ENCODE assay signal across 32 cellular contexts in genomic region chr3:70127192-70127591, GRCh38.
DNase-seq lines count a peak whose midpoint lies in the region; ATAC-seq and TF ChIP-seq lines count a peak whose summit lies in the region.
"Had no signal": no experiment of that assay in that cellular context is flagged by ENCODE, and none has a peak within 500 bp of the region (broad histone marks: within the 10 kb centered on the region; RNA-seq: fewer than 3 reads in every experiment).

No MANE protein-coding gene starts in this region.

- no peaks in the 10 kb centered on the region for H3K27me3 ChIP-seq in SK-N-SH (ENCODE audit: insufficient read depth)
- H3K27me3 ChIP-seq: BLaER1; BLaER1 treated with 17β-estradiol and CSF1 and Interleukin-3, amounts not matched to agents 10 nM and 100 nM had no signal

- no peak overlapping the region for H3K4me2 ChIP-seq in SK-N-SH
- H3K4me2 ChIP-seq: A549; BLaER1; BLaER1 treated with 17β-estradiol and CSF1 and Interleukin-3, amounts not matched to agents 10 nM and 100 nM had no signal

- H3K9me2 ChIP-seq in SK-N-SH = 0 out of 2 replicates have a peak, but pooled peaks cover 3% of the 10 kb centered on the region

- no peaks in the 10 kb centered on the region for H3F3A ChIP-seq in SK-N-SH (replicated peaks; ENCODE audit: insufficient read depth)

- no peaks in the 10 kb centered on the region for H3K79me2 ChIP-seq in SK-N-SH (ENCODE audit: insufficient read depth)

- CTCF ChIA-PET in SK-N-SH (lab: Yijun Ruan, JAX) = interaction anchor here (1.6 to 1.9 kb wide), 2 partner anchors 37 to 231 kb away, joined by 5 read pairs; no protein-coding TSS in a partner anchor

- H3K4me1 ChIP-seq in SK-N-SH (ENCODE audit: control insufficient read depth in 1 of 2, insufficient read depth in 2 of 2, low read depth in 1 of 2, low read length in 1 of 2) = peaks cover 0 to 3% of the 10 kb centered on the region in 2 experiments; a peak in 2 of 4 replicates
- H3K4me1 ChIP-seq: A549; BE2C; BLaER1; BLaER1 treated with 17β-estradiol and CSF1 and Interleukin-3, amounts not matched to agents 10 nM and 100 nM; Caco-2 had no signal

- peak in 1 of 2 experiments; percentile 83; a peak in 2 of 4 replicates for TF ChIP-seq EP300 in SK-N-SH (IDR thresholded peaks at IDR 0.05; ENCODE audit: borderline replicate concordance in 1 of 2, low read depth in 1 of 2, low read length in 1 of 2)

- no peaks in the 10 kb centered on the region for H3K9me3 ChIP-seq in SK-N-SH
- H3K9me3 ChIP-seq: A549; BE2C; BLaER1; BLaER1 treated with 17β-estradiol and CSF1 and Interleukin-3, amounts not matched to agents 10 nM and 100 nM; Caco-2 had no signal

- DNase-seq in DMS 273 (lab: John Stamatoyannopoulos, UW; ENCODE audit: unreplicated experiment) (peak; percentile 55), DMS 273 treated with DMSO at 0.1 percent for 48 hours (lab: John Stamatoyannopoulos, UW) (peak; percentile 19), SK-N-SH (peak; percentile 50), NCI-H2196 (lab: John Stamatoyannopoulos, UW; ENCODE audit: unreplicated experiment) (no peak), T-helper 1 cell (no peak), NCI-H2081 (lab: John Stamatoyannopoulos, UW) (no peak)
- DNase-seq: 8988T; ACHN; AML-193; BE2C; C1 segment of cervical spinal cord; Caco-2; Calu3; CD4-positive, alpha-beta memory T cell; CD4-positive, alpha-beta T cell; CD4-positive, CD25-positive, alpha-beta regulatory T cell; CD8-positive, alpha-beta memory T cell; CD8-positive, alpha-beta T cell; COR-L47; DMS153; DMS53; DMS79; DMS79 treated with DMSO at 0.1 percent for 48 hours; DND-41; EL had no signal

- POLR2A ChIA-PET in SK-N-SH (lab: Yijun Ruan, JAX) = no interaction called here

- 31% methylated on average over 1 of the region's 1 CpG for WGBS in SK-N-SH (ENCODE audit: low lambda C conversion rate)

- peak overlapping the region in 1 of 2 experiments; percentile 39; a peak in 1 of 4 replicates for H3K27ac ChIP-seq in SK-N-SH (ENCODE audit: low read depth in 2 of 2, low read length in 1 of 2)
- H3K27ac ChIP-seq: 22Rv1; A549; BLaER1; BLaER1 treated with 17β-estradiol and CSF1 and Interleukin-3, amounts not matched to agents 10 nM and 100 nM; C4-2B had no signal

- H3K4me3 ChIP-seq in SK-N-SH (ENCODE audit: low read depth in 2 of 2, low read length in 1 of 2) = no peak overlapping the region
- H3K4me3 ChIP-seq: A549; BLaER1; BLaER1 treated with 17β-estradiol and CSF1 and Interleukin-3, amounts not matched to agents 10 nM and 100 nM had no signal

- no peaks in the 10 kb centered on the region for H4K20me1 ChIP-seq in SK-N-SH (ENCODE audit: insufficient read depth)
- H4K20me1 ChIP-seq: BLaER1; BLaER1 treated with 17β-estradiol and CSF1 and Interleukin-3, amounts not matched to agents 10 nM and 100 nM had no signal

- TF ChIP-seq RAD21 in SK-N-SH (IDR thresholded peaks at IDR 0.05; ENCODE audit: low read length) = no peak

- no peaks in the 10 kb centered on the region for H3K36me3 ChIP-seq in SK-N-SH (replicated peaks in 1 of 2; ENCODE audit: control insufficient read depth in 1 of 2, insufficient read depth in 2 of 2, low read length in 1 of 2)
- H3K36me3 ChIP-seq: BE2C; BLaER1; BLaER1 treated with 17β-estradiol and CSF1 and Interleukin-3, amounts not matched to agents 10 nM and 100 nM had no signal

- ATAC-seq in SK-N-SH treated with all-trans-retinoic acid at 6 μM for 48 hours (no peak), GM21381 (IDR thresholded peaks at IDR 0.05; ENCODE audit: unreplicated experiment) (no peak)
- ATAC-seq: A549; CD8-positive, alpha-beta T cell had no signal

- no peak for TF ChIP-seq CTCF in SK-N-SH (IDR thresholded peaks at IDR 0.05)

- no peak overlapping the region for H2AFZ ChIP-seq in SK-N-SH (ENCODE audit: low read depth)

- H3K9ac ChIP-seq in SK-N-SH = no peak overlapping the region
- H3K9ac ChIP-seq: BLaER1; BLaER1 treated with 17β-estradiol and CSF1 and Interleukin-3, amounts not matched to agents 10 nM and 100 nM had no signal

TF ChIP-seq in SK-N-SH, 30 proteins besides CTCF, POLR2A, EP300 and RAD21:
- TF ChIP-seq, protein P1, sequence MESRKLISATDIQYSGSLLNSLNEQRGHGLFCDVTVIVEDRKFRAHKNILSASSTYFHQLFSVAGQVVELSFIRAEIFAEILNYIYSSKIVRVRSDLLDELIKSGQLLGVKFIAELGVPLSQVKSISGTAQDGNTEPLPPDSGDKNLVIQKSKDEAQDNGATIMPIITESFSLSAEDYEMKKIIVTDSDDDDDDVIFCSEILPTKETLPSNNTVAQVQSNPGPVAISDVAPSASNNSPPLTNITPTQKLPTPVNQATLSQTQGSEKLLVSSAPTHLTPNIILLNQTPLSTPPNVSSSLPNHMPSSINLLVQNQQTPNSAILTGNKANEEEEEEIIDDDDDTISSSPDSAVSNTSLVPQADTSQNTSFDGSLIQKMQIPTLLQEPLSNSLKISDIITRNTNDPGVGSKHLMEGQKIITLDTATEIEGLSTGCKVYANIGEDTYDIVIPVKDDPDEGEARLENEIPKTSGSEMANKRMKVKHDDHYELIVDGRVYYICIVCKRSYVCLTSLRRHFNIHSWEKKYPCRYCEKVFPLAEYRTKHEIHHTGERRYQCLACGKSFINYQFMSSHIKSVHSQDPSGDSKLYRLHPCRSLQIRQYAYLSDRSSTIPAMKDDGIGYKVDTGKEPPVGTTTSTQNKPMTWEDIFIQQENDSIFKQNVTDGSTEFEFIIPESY (IDR thresholded peaks at IDR 0.05; ENCODE audit: borderline replicate concordance, low read depth) = no peak
- TF ChIP-seq GATA2 (CRISPR knock-in tag; IDR thresholded peaks at IDR 0.05) (peak; percentile 72), RXRA (IDR thresholded peaks at IDR 0.05; ENCODE audit: borderline replicate concordance, low read depth) (no peak), JUND (IDR thresholded peaks at IDR 0.05) (no peak), CHD2 (IDR thresholded peaks at IDR 0.05; ENCODE audit: low read length, partially characterized antibody) (peak; percentile 40), RCOR1 (IDR thresholded peaks at IDR 0.05; ENCODE audit: low read length) (peak; percentile 72), FOXJ3 (CRISPR knock-in tag; IDR thresholded peaks at IDR 0.05) (no peak)
- TF ChIP-seq, protein P2, sequence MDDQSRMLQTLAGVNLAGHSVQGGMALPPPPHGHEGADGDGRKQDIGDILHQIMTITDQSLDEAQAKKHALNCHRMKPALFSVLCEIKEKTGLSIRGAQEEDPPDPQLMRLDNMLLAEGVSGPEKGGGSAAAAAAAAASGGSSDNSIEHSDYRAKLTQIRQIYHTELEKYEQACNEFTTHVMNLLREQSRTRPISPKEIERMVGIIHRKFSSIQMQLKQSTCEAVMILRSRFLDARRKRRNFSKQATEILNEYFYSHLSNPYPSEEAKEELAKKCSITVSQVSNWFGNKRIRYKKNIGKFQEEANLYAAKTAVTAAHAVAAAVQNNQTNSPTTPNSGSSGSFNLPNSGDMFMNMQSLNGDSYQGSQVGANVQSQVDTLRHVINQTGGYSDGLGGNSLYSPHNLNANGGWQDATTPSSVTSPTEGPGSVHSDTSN (IDR thresholded peaks at IDR 0.05) = no peak

TF ChIP-seq in SK-N-SH treated with all-trans-retinoic acid at 6 μM for 48 hours, 23 proteins besides CTCF, POLR2A, EP300 and RAD21:
- TF ChIP-seq ZNF565 (CRISPR knock-in tag; conservative IDR thresholded peaks at IDR 0.05; ENCODE audit: low read depth) = no peak
- TF ChIP-seq TCF4 (CRISPR knock-in tag; IDR thresholded peaks at IDR 0.05; ENCODE audit: borderline replicate concordance) = peak; percentile 47; the same call in 1 of the 2 replicates
- TF ChIP-seq, protein P3, sequence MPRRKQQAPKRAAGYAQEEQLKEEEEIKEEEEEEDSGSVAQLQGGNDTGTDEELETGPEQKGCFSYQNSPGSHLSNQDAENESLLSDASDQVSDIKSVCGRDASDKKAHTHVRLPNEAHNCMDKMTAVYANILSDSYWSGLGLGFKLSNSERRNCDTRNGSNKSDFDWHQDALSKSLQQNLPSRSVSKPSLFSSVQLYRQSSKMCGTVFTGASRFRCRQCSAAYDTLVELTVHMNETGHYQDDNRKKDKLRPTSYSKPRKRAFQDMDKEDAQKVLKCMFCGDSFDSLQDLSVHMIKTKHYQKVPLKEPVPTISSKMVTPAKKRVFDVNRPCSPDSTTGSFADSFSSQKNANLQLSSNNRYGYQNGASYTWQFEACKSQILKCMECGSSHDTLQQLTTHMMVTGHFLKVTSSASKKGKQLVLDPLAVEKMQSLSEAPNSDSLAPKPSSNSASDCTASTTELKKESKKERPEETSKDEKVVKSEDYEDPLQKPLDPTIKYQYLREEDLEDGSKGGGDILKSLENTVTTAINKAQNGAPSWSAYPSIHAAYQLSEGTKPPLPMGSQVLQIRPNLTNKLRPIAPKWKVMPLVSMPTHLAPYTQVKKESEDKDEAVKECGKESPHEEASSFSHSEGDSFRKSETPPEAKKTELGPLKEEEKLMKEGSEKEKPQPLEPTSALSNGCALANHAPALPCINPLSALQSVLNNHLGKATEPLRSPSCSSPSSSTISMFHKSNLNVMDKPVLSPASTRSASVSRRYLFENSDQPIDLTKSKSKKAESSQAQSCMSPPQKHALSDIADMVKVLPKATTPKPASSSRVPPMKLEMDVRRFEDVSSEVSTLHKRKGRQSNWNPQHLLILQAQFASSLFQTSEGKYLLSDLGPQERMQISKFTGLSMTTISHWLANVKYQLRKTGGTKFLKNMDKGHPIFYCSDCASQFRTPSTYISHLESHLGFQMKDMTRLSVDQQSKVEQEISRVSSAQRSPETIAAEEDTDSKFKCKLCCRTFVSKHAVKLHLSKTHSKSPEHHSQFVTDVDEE (CRISPR knock-in tag; IDR thresholded peaks at IDR 0.05) = no peak
- no peak for TF ChIP-seq OSR1 (CRISPR knock-in tag; IDR thresholded peaks at IDR 0.05)
TF ChIP-seq in SK-N-SH treated with all-trans-retinoic acid at 6 μM for 48 hours: peak in this region for 1.

Comparison
In these comparisons a context has a peak if more than half of its experiments do, and no peak if none do; other contexts are left out.
1. DNase-seq: peak in DMS 273 (single experiment), DMS 273 treated with DMSO at 0.1 percent for 48 hours (single experiment) and SK-N-SH (single experiment); none in NCI-H2196 (single experiment), T-helper 1 cell (0 of 5) and NCI-H2081 (0 of 2).